1 cellular context compared by ENCODE assay signal in genomic region chr4:79977131-79977840, GRCh38.
TF ChIP-seq lines count a peak whose summit lies in the region.

No MANE protein-coding gene starts in this region.

TF ChIP-seq in IMR-90, 13 proteins besides CTCF, POLR2A, EP300 and RAD21:
- TF ChIP-seq CHD1 (IDR thresholded peaks at IDR 0.05; ENCODE audit: low read depth, low read length) (no peak), MXI1 (IDR thresholded peaks at IDR 0.05; ENCODE audit: borderline replicate concordance, low read depth, low read length) (no peak), FOS (IDR thresholded peaks at IDR 0.05; ENCODE audit: low read depth, low read length) (no peak), MAFK (IDR thresholded peaks at IDR 0.05; ENCODE audit: low read depth, low read length) (no peak), NFE2L2 (IDR thresholded peaks at IDR 0.05; ENCODE audit: low read depth, low read length) (no peak), BHLHE40 (IDR thresholded peaks at IDR 0.05; ENCODE audit: low read depth, low read length) (no peak), SMC3 (IDR thresholded peaks at IDR 0.05; ENCODE audit: low read depth, low read length) (no peak), RCOR1 (IDR thresholded peaks at IDR 0.05; ENCODE audit: insufficient replicate concordance, low read length) (no peak), RFX5 (IDR thresholded peaks at IDR 0.05; ENCODE audit: low read depth, low read length) (no peak), CEBPB (IDR thresholded peaks at IDR 0.05; ENCODE audit: low read depth, low read length) (no peak), MAZ (IDR thresholded peaks at IDR 0.05; ENCODE audit: borderline replicate concordance, low read depth, low read length) (no peak)
